17 cellular contexts compared by ENCODE assay signal in the genomic region with DNA sequence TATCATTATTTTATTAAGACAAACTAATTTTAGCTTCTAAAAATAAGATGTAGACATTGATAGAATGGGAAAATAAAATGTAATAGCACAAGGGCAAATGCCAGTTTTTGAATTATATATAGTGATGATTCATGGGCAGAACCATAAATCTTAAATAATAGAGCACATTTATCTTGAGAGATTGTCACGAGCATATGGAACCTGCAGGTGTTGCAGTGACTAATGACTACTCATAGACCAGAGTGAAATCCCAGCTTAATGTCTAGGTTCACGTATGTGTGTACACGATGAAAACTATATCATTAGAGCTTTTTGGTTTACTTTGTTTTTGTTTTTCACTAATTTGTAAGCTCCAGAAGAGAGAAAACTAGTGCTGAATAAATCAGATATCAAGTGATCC.
DNase-seq lines count a peak whose midpoint lies in the region; ATAC-seq, FAIRE-seq and TF ChIP-seq lines count a peak whose summit lies in the region.
"Had no signal": no experiment of that assay in that cellular context is flagged by ENCODE, and none has a peak within 500 bp of the region (broad histone marks: within the 10 kb centered on the region; RNA-seq: fewer than 3 reads in every experiment).

No MANE protein-coding gene starts in this region.

- H3K79me2 ChIP-seq in astrocyte (ENCODE audit: insufficient read depth, low read length), result no peaks in the 10 kb centered on the region

- H3K27me3 Mint-ChIP-seq in astrocyte (ENCODE audit: low read depth, unreplicated experiment) (no peaks in the 10 kb centered on the region), Calu3 (ENCODE audit: unreplicated experiment) (no peaks in the 10 kb centered on the region)
- H3K27me3 Mint-ChIP-seq: IgD-negative memory B cell; naive thymus-derived CD4-positive, alpha-beta T cell had no signal

- H4K20me1 ChIP-seq in astrocyte (ENCODE audit: insufficient read depth, low read length), result no peaks in the 10 kb centered on the region

- no peak overlapping the region for H3K27ac Mint-ChIP-seq in astrocyte (ENCODE audit: unreplicated experiment)
- H3K27ac Mint-ChIP-seq in Calu3 (ENCODE audit: unreplicated experiment), result no peak overlapping the region
- H3K27ac Mint-ChIP-seq: IgD-negative memory B cell; naive thymus-derived CD4-positive, alpha-beta T cell had no signal

- intact Hi-C loops in Calu3 (cut with micrococcal nuclease; ENCODE audit: unreplicated experiment), result no loop called here

- H2AFZ ChIP-seq in astrocyte (ENCODE audit: low read depth, low read length), result no peak overlapping the region

- H3K27me3 ChIP-seq in astrocyte (ENCODE audit: insufficient read depth, low read length), result no peaks in the 10 kb centered on the region

- DNase-seq in A172 (ENCODE audit: low spot score) (peak; percentile 61), LHCN-M2 (ENCODE audit: low read depth) (peak; percentile 33), NCI-H345 treated with DMSO at 0.1 percent for 48 hours (lab: John Stamatoyannopoulos, UW; ENCODE audit: unreplicated experiment) (peak; percentile 41), astrocyte (ENCODE audit: low read depth) (peak; percentile 59), D341Med (ENCODE audit: low spot score) (no peak), Calu3 (no peak)
- DNase-seq in NK-92 treated with Interleukin-12 subunit alpha and Interleukin-12 subunit beta, amount 100 ng/mL, for 24 hours (lab: John Stamatoyannopoulos, UW), result no peak
- DNase-seq: activated CD4-positive, alpha-beta T cell treated with anti-CD3 and anti-CD28 coated beads for 1 hour; activated T-cell treated with anti-CD3 and anti-CD28 coated beads, Interleukin-2, amount 50 U/mL, for 48 hours; DMS79; effector CD8-positive, alpha-beta T cell; left colon; naive thymus-derived CD4-positive, alpha-beta T cell; NCI-H526 had no signal

- H3K9me3 ChIP-seq in astrocyte (ENCODE audit: insufficient read depth, low read depth, low read length), result no peaks in the 10 kb centered on the region

- TF ChIP-seq CTCF in astrocyte (IDR thresholded peaks at IDR 0.05; ENCODE audit: insufficient read depth, low read depth, low read length) (no peak), Calu3 (IDR thresholded peaks at IDR 0.05; ENCODE audit: unreplicated experiment) (no peak)

- FAIRE-seq in astrocyte (lab: Jason Lieb, UNC), result no peak
- FAIRE-seq: H54 had no signal

- no peak overlapping the region for H3K9ac ChIP-seq in astrocyte (ENCODE audit: low read length)

- H3K9me3 Mint-ChIP-seq in astrocyte (ENCODE audit: unreplicated experiment) (no peaks in the 10 kb centered on the region), Calu3 (ENCODE audit: low read depth, unreplicated experiment) (no peaks in the 10 kb centered on the region)
- H3K9me3 Mint-ChIP-seq: IgD-negative memory B cell had no signal

- no peak overlapping the region for H3K4me3 ChIP-seq in astrocyte (ENCODE audit: insufficient read depth, low read depth, low read length)

- H3K4me1 Mint-ChIP-seq in astrocyte (ENCODE audit: low read depth, unreplicated experiment) (peaks cover 6% of the 10 kb centered on the region), Calu3 (ENCODE audit: low read depth, unreplicated experiment) (no peaks in the 10 kb centered on the region)
- H3K4me1 Mint-ChIP-seq: naive thymus-derived CD4-positive, alpha-beta T cell had no signal

- peaks cover 13% of the 10 kb centered on the region for H3K4me1 ChIP-seq in astrocyte (ENCODE audit: insufficient read depth, low read length)

- BruUV-seq in Calu3 (replicated peaks; lab: Mats Ljungman, UMichigan), result no TSS peak

- H3K4me3 Mint-ChIP-seq in astrocyte (ENCODE audit: unreplicated experiment), result no peak overlapping the region
- H3K4me3 Mint-ChIP-seq in Calu3 (ENCODE audit: low read depth, unreplicated experiment), result no peak overlapping the region
- H3K4me3 Mint-ChIP-seq: IgD-negative memory B cell; naive thymus-derived CD4-positive, alpha-beta T cell had no signal

- no peaks in the 10 kb centered on the region for H3K36me3 Mint-ChIP-seq in astrocyte (ENCODE audit: low read depth, unreplicated experiment)
- H3K36me3 Mint-ChIP-seq in Calu3 (ENCODE audit: insufficient read depth, unreplicated experiment), result no peaks in the 10 kb centered on the region
- H3K36me3 Mint-ChIP-seq: IgD-negative memory B cell; naive thymus-derived CD4-positive, alpha-beta T cell had no signal

- ATAC-seq in HG03442 (IDR thresholded peaks at IDR 0.05; ENCODE audit: unreplicated experiment), result no peak
- ATAC-seq: left colon; naive thymus-derived CD4-positive, alpha-beta T cell had no signal

- CTCF ChIA-PET in Calu3 (lab: Charles Lee), result no interaction called here

- peak overlapping the region; percentile 43 for H3K27ac ChIP-seq in astrocyte (ENCODE audit: low read depth, low read length)

- peak overlapping the region; percentile 71 for H3K4me2 ChIP-seq in astrocyte (ENCODE audit: low read length)

- no peaks in the 10 kb centered on the region for H3K36me3 ChIP-seq in astrocyte (ENCODE audit: insufficient read depth, low read length)

Comparison
In these comparisons a context has a peak if more than half of its experiments do, and no peak if none do; other contexts are left out.
1. DNase-seq: peak in A172 (single experiment), LHCN-M2 (single experiment), NCI-H345 treated with DMSO at 0.1 percent for 48 hours (single experiment) and astrocyte (single experiment); none in D341Med (single experiment), Calu3 (single experiment) and NK-92 treated with Interleukin-12 subunit alpha and Interleukin-12 subunit beta, amount 100 ng/mL, for 24 hours (single experiment).